In the genomic region with DNA sequence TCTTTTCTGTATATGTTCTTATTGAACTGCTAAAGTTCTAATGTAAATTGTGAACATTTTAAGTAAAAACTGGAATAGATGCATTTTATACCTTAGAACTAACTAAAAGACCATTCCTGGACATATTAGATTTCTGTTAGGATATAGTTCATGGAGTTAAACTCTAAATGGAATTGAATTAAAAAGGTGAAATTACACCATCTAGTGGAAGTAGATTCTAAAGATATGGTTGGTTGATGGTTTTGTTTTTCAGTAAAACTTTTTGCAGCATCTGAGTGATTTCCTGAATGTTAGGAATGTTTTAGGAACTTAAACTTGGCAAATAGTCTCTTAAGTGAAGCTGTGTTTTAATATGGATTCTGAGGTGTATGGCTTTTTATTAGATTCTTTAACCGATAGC, we compare ENCODE assay signal across 8 cellular contexts.
DNase-seq lines count a peak whose midpoint lies in the region; ATAC-seq and TF ChIP-seq lines count a peak whose summit lies in the region.

No MANE protein-coding gene starts in this region.

- WGBS in mesendoderm (ENCODE audit: extremely low coverage, insufficient coverage, low lambda C conversion rate), result no CpG with 5 or more reads among the region's 1 CpG

- H3K27ac ChIP-seq in mesendoderm (ENCODE audit: low read depth, low read length), result no peak overlapping the region

- no peaks in the 10 kb centered on the region for H3K4me1 ChIP-seq in mesendoderm (ENCODE audit: control insufficient read depth, low read depth, low read length)

- H3K9ac ChIP-seq in mesendoderm (ENCODE audit: low read length), result no peak overlapping the region

- DNase-seq in COLO829 (ENCODE audit: low spot score), result peak; percentile 27
- DNase-seq in LNCaP clone FGC (ENCODE audit: low read depth), result no peak
- peak; percentile 5 for DNase-seq in cerebellum (ENCODE audit: low spot score)
- peak; percentile 19 for DNase-seq in mesendoderm
- no peak for DNase-seq in GM19240 (ENCODE audit: insufficient read length, low spot score)
- DNase-seq in T-helper 1 cell, result no peak

- H4K8ac ChIP-seq in mesendoderm (ENCODE audit: low read depth, low read length), result no peak overlapping the region

- ATAC-seq in HG03139 (IDR thresholded peaks at IDR 0.05; ENCODE audit: unreplicated experiment), result no peak
- no peak for ATAC-seq in GM18870 (IDR thresholded peaks at IDR 0.05; ENCODE audit: unreplicated experiment)

- no peaks in the 10 kb centered on the region for H3K36me3 ChIP-seq in mesendoderm (ENCODE audit: control insufficient read depth, insufficient read depth, low read length)

- H3K4me2 ChIP-seq in mesendoderm (ENCODE audit: low read length), result no peak overlapping the region

- H4K5ac ChIP-seq in mesendoderm (ENCODE audit: low read length), result no peak overlapping the region

- TF ChIP-seq CTCF in LNCaP clone FGC (IDR thresholded peaks at IDR 0.05; ENCODE audit: control insufficient read depth, extremely low read depth, insufficient read depth), result 0 out of 2 replicates have a peak, but pooled peaks have one; percentile 26

- no peak overlapping the region for H3K23ac ChIP-seq in mesendoderm (ENCODE audit: low read length)

- no peak overlapping the region for H2BK5ac ChIP-seq in mesendoderm (ENCODE audit: low read length)

- H3K4me3 ChIP-seq in LNCaP clone FGC (ENCODE audit: low read depth, low read length), result no peak overlapping the region
- no peak overlapping the region for H3K4me3 ChIP-seq in mesendoderm (ENCODE audit: low read length)

- H2BK15ac ChIP-seq in mesendoderm (replicated peaks; ENCODE audit: low read depth), result no peak overlapping the region

- no peak overlapping the region for H2BK120ac ChIP-seq in mesendoderm (ENCODE audit: low read depth, low read length)

- H2AK5ac ChIP-seq in mesendoderm (ENCODE audit: low read length), result no peak overlapping the region

- H3K56ac ChIP-seq in mesendoderm (ENCODE audit: low read length), result no peak overlapping the region

- H3K79me2 ChIP-seq in mesendoderm (ENCODE audit: control insufficient read depth, insufficient read depth, low read length), result no peaks in the 10 kb centered on the region

- H3K4ac ChIP-seq in mesendoderm (ENCODE audit: low read depth, low read length), result no peak overlapping the region

- H3K27me3 ChIP-seq in mesendoderm (ENCODE audit: insufficient read depth, low read length, poor library complexity), result no peaks in the 10 kb centered on the region

- H3K18ac ChIP-seq in mesendoderm (ENCODE audit: low read length), result no peak overlapping the region

- no peaks in the 10 kb centered on the region for H3K79me1 ChIP-seq in mesendoderm (ENCODE audit: low read length)

Comparison
In these comparisons a context has a peak if more than half of its experiments do, and no peak if none do; other contexts are left out.
1. DNase-seq: peak in COLO829 (single experiment), cerebellum (single experiment) and mesendoderm (single experiment); none in LNCaP clone FGC (single experiment), GM19240 (single experiment) and T-helper 1 cell (0 of 5).